Comparison of ENCODE assay signal across 2 cellular contexts in the genomic region with DNA sequence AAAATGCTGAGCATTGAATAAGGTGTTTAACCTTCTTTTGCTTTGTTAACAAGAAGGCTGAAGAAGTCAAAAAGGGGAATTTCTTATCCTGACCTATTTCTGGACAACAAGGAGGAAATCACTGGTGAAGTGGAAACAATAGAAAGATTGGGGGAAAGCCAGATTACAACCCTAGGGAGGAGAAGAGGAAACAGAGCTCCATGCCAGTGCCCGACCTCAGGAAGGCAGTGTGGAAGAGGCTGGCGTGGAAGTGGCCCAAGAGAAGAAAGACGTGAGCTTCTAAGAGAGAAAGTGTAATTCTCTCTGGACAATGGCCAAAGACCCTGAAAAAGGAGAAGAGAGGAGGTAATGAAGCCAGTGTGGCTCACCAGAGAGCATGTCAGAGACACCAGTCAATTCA.
TF ChIP-seq lines count a peak whose summit lies in the region.

No MANE protein-coding gene starts in this region.

TF ChIP-seq in liver, 16 proteins besides CTCF, POLR2A, EP300 and RAD21:
- TF ChIP-seq NR2F2 (IDR thresholded peaks at IDR 0.05) (peak; percentile 52), FOXA1 (IDR thresholded peaks at IDR 0.05) (no peak), TAF1 (conservative IDR thresholded peaks at IDR 0.05) (no peak), FOXA2 (IDR thresholded peaks at IDR 0.05) (no peak), EGR1 (IDR thresholded peaks at IDR 0.05; ENCODE audit: low read depth in 2 of 2) (no peak)
- TF ChIP-seq, protein P1, sequence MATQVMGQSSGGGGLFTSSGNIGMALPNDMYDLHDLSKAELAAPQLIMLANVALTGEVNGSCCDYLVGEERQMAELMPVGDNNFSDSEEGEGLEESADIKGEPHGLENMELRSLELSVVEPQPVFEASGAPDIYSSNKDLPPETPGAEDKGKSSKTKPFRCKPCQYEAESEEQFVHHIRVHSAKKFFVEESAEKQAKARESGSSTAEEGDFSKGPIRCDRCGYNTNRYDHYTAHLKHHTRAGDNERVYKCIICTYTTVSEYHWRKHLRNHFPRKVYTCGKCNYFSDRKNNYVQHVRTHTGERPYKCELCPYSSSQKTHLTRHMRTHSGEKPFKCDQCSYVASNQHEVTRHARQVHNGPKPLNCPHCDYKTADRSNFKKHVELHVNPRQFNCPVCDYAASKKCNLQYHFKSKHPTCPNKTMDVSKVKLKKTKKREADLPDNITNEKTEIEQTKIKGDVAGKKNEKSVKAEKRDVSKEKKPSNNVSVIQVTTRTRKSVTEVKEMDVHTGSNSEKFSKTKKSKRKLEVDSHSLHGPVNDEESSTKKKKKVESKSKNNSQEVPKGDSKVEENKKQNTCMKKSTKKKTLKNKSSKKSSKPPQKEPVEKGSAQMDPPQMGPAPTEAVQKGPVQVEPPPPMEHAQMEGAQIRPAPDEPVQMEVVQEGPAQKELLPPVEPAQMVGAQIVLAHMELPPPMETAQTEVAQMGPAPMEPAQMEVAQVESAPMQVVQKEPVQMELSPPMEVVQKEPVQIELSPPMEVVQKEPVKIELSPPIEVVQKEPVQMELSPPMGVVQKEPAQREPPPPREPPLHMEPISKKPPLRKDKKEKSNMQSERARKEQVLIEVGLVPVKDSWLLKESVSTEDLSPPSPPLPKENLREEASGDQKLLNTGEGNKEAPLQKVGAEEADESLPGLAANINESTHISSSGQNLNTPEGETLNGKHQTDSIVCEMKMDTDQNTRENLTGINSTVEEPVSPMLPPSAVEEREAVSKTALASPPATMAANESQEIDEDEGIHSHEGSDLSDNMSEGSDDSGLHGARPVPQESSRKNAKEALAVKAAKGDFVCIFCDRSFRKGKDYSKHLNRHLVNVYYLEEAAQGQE (IDR thresholded peaks at IDR 0.05), result no peak
- TF ChIP-seq, protein P2, sequence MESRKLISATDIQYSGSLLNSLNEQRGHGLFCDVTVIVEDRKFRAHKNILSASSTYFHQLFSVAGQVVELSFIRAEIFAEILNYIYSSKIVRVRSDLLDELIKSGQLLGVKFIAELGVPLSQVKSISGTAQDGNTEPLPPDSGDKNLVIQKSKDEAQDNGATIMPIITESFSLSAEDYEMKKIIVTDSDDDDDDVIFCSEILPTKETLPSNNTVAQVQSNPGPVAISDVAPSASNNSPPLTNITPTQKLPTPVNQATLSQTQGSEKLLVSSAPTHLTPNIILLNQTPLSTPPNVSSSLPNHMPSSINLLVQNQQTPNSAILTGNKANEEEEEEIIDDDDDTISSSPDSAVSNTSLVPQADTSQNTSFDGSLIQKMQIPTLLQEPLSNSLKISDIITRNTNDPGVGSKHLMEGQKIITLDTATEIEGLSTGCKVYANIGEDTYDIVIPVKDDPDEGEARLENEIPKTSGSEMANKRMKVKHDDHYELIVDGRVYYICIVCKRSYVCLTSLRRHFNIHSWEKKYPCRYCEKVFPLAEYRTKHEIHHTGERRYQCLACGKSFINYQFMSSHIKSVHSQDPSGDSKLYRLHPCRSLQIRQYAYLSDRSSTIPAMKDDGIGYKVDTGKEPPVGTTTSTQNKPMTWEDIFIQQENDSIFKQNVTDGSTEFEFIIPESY (IDR thresholded peaks at IDR 0.05), result no peak

TF ChIP-seq in HepG2, 621 proteins besides CTCF, POLR2A, EP300 and RAD21:
- TF ChIP-seq, protein P3, sequence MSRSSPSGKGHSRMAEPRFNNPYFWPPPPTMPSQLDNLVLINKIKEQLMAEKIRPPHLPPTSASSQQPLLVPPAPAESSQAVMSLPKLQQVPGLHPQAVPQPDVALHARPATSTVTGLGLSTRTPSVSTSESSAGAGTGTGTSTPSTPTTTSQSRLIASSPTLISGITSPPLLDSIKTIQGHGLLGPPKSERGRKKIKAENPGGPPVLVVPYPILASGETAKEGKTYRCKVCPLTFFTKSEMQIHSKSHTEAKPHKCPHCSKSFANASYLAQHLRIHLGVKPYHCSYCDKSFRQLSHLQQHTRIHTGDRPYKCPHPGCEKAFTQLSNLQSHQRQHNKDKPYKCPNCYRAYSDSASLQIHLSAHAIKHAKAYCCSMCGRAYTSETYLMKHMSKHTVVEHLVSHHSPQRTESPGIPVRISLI (CRISPR knock-in tag; IDR thresholded peaks at IDR 0.05; ENCODE audit: borderline replicate concordance), result no peak
- TF ChIP-seq TOPORS (CRISPR knock-in tag; IDR thresholded peaks at IDR 0.05), result no peak
- TF ChIP-seq, protein P4, sequence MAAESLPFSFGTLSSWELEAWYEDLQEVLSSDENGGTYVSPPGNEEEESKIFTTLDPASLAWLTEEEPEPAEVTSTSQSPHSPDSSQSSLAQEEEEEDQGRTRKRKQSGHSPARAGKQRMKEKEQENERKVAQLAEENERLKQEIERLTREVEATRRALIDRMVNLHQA (CRISPR knock-in tag; IDR thresholded peaks at IDR 0.05), result no peak
- TF ChIP-seq SKI (IDR thresholded peaks at IDR 0.05; ENCODE audit: partially characterized antibody), result no peak
- TF ChIP-seq, protein P5, sequence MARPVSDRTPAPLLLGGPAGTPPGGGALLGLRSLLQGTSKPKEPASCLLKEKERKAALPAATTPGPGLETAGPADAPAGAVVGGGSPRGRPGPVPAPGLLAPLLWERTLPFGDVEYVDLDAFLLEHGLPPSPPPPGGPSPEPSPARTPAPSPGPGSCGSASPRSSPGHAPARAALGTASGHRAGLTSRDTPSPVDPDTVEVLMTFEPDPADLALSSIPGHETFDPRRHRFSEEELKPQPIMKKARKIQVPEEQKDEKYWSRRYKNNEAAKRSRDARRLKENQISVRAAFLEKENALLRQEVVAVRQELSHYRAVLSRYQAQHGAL (CRISPR knock-in tag; IDR thresholded peaks at IDR 0.05; ENCODE audit: not compliant biosample characterization), result no peak
- TF ChIP-seq CREM (IDR thresholded peaks at IDR 0.05), result no peak
- no peak for TF ChIP-seq CREM (CRISPR knock-in tag; IDR thresholded peaks at IDR 0.05)
- TF ChIP-seq, protein P6, sequence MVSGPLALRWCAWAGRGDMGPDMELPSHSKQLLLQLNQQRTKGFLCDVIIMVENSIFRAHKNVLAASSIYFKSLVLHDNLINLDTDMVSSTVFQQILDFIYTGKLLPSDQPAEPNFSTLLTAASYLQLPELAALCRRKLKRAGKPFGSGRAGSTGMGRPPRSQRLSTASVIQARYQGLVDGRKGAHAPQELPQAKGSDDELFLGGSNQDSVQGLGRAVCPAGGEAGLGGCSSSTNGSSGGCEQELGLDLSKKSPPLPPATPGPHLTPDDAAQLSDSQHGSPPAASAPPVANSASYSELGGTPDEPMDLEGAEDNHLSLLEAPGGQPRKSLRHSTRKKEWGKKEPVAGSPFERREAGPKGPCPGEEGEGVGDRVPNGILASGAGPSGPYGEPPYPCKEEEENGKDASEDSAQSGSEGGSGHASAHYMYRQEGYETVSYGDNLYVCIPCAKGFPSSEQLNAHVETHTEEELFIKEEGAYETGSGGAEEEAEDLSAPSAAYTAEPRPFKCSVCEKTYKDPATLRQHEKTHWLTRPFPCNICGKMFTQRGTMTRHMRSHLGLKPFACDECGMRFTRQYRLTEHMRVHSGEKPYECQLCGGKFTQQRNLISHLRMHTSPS (CRISPR knock-in tag; IDR thresholded peaks at IDR 0.05; ENCODE audit: low read depth), result no peak
- TF ChIP-seq KAT8 (CRISPR knock-in tag; IDR thresholded peaks at IDR 0.05), result no peak
- TF ChIP-seq ZNF335 (CRISPR knock-in tag; IDR thresholded peaks at IDR 0.05), result no peak
- TF ChIP-seq TEAD3 (CRISPR knock-in tag; optimal IDR thresholded peaks at IDR 0.05; ENCODE audit: borderline replicate concordance), result no peak
- TF ChIP-seq MAZ (IDR thresholded peaks at IDR 0.05; ENCODE audit: borderline replicate concordance, low read depth, low read length), result no peak
- TF ChIP-seq MAZ (CRISPR knock-in tag; IDR thresholded peaks at IDR 0.05; ENCODE audit: low read depth), result no peak
- TF ChIP-seq HNF4A (CRISPR knock-in tag; IDR thresholded peaks at IDR 0.05), result no peak
- no peak for TF ChIP-seq ZBTB7A (CRISPR knock-in tag; IDR thresholded peaks at IDR 0.05)
- no peak for TF ChIP-seq RBFOX2 (IDR thresholded peaks at IDR 0.05; ENCODE audit: low read depth, low read length)
- TF ChIP-seq ZNF546 (CRISPR knock-in tag; conservative IDR thresholded peaks at IDR 0.05), result no peak
- TF ChIP-seq ZNF543 (CRISPR knock-in tag; IDR thresholded peaks at IDR 0.05), result no peak
- TF ChIP-seq, protein P7, sequence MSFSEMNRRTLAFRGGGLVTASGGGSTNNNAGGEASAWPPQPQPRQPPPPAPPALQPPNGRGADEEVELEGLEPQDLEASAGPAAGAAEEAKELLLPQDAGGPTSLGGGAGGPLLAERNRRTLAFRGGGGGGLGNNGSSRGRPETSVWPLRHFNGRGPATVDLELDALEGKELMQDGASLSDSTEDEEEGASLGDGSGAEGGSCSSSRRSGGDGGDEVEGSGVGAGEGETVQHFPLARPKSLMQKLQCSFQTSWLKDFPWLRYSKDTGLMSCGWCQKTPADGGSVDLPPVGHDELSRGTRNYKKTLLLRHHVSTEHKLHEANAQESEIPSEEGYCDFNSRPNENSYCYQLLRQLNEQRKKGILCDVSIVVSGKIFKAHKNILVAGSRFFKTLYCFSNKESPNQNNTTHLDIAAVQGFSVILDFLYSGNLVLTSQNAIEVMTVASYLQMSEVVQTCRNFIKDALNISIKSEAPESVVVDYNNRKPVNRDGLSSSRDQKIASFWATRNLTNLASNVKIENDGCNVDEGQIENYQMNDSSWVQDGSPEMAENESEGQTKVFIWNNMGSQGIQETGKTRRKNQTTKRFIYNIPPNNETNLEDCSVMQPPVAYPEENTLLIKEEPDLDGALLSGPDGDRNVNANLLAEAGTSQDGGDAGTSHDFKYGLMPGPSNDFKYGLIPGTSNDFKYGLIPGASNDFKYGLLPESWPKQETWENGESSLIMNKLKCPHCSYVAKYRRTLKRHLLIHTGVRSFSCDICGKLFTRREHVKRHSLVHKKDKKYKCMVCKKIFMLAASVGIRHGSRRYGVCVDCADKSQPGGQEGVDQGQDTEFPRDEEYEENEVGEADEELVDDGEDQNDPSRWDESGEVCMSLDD (CRISPR knock-in tag; IDR thresholded peaks at IDR 0.05; ENCODE audit: borderline replicate concordance), result no peak
- TF ChIP-seq ZNF510 (CRISPR knock-in tag; IDR thresholded peaks at IDR 0.05; ENCODE audit: low read depth), result no peak
- TF ChIP-seq KAT2B (IDR thresholded peaks at IDR 0.05; ENCODE audit: borderline replicate concordance, low read depth, low read length), result no peak
